1 cellular context compared by ENCODE assay signal in genomic region chr3:15332405-15333098, GRCh38.
A peak's percentile ranks its signal among the peaks of the same experiment; 100 is the strongest.
TF ChIP-seq lines count a peak whose summit lies in the region.

Gene SH3BP5, minus strand, starts transcription at chr3:15332586. Its CDS starts 178 bp downstream, at chr3:15332408.

TF ChIP-seq in K562, 482 proteins besides CTCF, POLR2A, EP300 and RAD21 (continued from another document and continues in another):
- TF ChIP-seq ZBTB33 (CRISPR knock-in tag; IDR thresholded peaks at IDR 0.05) (0 out of 2 replicates have a peak, but pooled peaks have one; percentile 28), DMBX1 (CRISPR knock-in tag; IDR thresholded peaks at IDR 0.05; ENCODE audit: borderline replicate concordance) (0 out of 2 replicates have a peak, but pooled peaks have one; percentile 32), NBN (IDR thresholded peaks at IDR 0.05; ENCODE audit: low read depth) (peak; percentile 34; the same call in 1 of the 2 replicates), TEAD2 (tag; IDR thresholded peaks at IDR 0.05) (no peak), PML (IDR thresholded peaks at IDR 0.05; ENCODE audit: low read length) (0 out of 2 replicates have a peak, but pooled peaks have one; percentile 43), ZNF24 (IDR thresholded peaks at IDR 0.05) (0 out of 2 replicates have a peak, but pooled peaks have one; percentile 49), SRF (CRISPR knock-in tag; IDR thresholded peaks at IDR 0.05) (no peak), THAP12 (CRISPR knock-in tag; IDR thresholded peaks at IDR 0.05) (peak; percentile 61), STAG1 (CRISPR knock-in tag; IDR thresholded peaks at IDR 0.05; ENCODE audit: borderline replicate concordance) (peak; percentile 20; the same call in 1 of the 2 replicates), CEBPB (tag; IDR thresholded peaks at IDR 0.05) (no peak), ARID4B (CRISPR knock-in tag; IDR thresholded peaks at IDR 0.05) (peak; percentile 76; the same call in 1 of the 2 replicates), YBX1 (IDR thresholded peaks at IDR 0.05) (no peak), SAFB2 (IDR thresholded peaks at IDR 0.05; ENCODE audit: borderline replicate concordance, low read depth, low read length, severe bottlenecking) (no peak), ATF3 (IDR thresholded peaks at IDR 0.05) (no peak), ATF3 (CRISPR knock-in tag; conservative IDR thresholded peaks at IDR 0.05) (0 out of 2 replicates have a peak, but pooled peaks have one; percentile 30), KLF13 (tag; IDR thresholded peaks at IDR 0.05; ENCODE audit: borderline replicate concordance, low read depth) (peak; percentile 60; the same call in 1 of the 2 replicates), ESRRA (IDR thresholded peaks at IDR 0.05; ENCODE audit: borderline replicate concordance, low read depth) (peak; percentile 63; the same call in 1 of the 2 replicates), E2F3 (CRISPR knock-in tag; IDR thresholded peaks at IDR 0.05) (no peak), EGR1 (conservative IDR thresholded peaks at IDR 0.05) (peak; percentile 95), CTBP1 (IDR thresholded peaks at IDR 0.05; ENCODE audit: borderline replicate concordance) (peak; percentile 94), RB1 (IDR thresholded peaks at IDR 0.05; ENCODE audit: low read depth) (peak; percentile 88), NR2C1 (IDR thresholded peaks at IDR 0.05) (no peak), NR2C1 (tag; IDR thresholded peaks at IDR 0.05) (0 out of 2 replicates have a peak, but pooled peaks have one; percentile 8), ZBTB12 (CRISPR knock-in tag; IDR thresholded peaks at IDR 0.05) (no peak), TARDBP (IDR thresholded peaks at IDR 0.05) (peak; percentile 37; the same call in 1 of the 2 replicates), POLR3G (IDR thresholded peaks at IDR 0.05; ENCODE audit: extremely low read depth, insufficient read length, insufficient replicate concordance) (no peak), HINFP (tag; conservative IDR thresholded peaks at IDR 0.05; ENCODE audit: low read depth) (no peak)
- TF ChIP-seq, protein P1, sequence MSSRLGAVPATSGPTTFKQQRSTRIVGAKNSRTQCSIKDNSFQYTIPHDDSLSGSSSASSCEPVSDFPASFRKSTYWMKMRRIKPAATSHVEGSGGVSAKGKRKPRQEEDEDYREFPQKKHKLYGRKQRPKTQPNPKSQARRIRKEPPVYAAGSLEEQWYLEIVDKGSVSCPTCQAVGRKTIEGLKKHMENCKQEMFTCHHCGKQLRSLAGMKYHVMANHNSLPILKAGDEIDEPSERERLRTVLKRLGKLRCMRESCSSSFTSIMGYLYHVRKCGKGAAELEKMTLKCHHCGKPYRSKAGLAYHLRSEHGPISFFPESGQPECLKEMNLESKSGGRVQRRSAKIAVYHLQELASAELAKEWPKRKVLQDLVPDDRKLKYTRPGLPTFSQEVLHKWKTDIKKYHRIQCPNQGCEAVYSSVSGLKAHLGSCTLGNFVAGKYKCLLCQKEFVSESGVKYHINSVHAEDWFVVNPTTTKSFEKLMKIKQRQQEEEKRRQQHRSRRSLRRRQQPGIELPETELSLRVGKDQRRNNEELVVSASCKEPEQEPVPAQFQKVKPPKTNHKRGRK (tag; IDR thresholded peaks at IDR 0.05), result no peak
- TF ChIP-seq, protein P2, sequence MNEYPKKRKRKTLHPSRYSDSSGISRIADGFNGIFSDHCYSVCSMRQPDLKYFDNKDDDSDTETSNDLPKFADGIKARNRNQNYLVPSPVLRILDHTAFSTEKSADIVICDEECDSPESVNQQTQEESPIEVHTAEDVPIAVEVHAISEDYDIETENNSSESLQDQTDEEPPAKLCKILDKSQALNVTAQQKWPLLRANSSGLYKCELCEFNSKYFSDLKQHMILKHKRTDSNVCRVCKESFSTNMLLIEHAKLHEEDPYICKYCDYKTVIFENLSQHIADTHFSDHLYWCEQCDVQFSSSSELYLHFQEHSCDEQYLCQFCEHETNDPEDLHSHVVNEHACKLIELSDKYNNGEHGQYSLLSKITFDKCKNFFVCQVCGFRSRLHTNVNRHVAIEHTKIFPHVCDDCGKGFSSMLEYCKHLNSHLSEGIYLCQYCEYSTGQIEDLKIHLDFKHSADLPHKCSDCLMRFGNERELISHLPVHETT (CRISPR knock-in tag; conservative IDR thresholded peaks at IDR 0.05 in 1 of 2, IDR thresholded peaks at IDR 0.05 in 1 of 2), result peak in 1 of 2 experiments; percentile 20; a peak in 1 of 4 replicates
- TF ChIP-seq, protein P3, sequence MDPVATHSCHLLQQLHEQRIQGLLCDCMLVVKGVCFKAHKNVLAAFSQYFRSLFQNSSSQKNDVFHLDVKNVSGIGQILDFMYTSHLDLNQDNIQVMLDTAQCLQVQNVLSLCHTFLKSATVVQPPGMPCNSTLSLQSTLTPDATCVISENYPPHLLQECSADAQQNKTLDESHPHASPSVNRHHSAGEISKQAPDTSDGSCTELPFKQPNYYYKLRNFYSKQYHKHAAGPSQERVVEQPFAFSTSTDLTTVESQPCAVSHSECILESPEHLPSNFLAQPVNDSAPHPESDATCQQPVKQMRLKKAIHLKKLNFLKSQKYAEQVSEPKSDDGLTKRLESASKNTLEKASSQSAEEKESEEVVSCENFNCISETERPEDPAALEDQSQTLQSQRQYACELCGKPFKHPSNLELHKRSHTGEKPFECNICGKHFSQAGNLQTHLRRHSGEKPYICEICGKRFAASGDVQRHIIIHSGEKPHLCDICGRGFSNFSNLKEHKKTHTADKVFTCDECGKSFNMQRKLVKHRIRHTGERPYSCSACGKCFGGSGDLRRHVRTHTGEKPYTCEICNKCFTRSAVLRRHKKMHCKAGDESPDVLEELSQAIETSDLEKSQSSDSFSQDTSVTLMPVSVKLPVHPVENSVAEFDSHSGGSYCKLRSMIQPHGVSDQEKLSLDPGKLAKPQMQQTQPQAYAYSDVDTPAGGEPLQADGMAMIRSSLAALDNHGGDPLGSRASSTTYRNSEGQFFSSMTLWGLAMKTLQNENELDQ (CRISPR knock-in tag; IDR thresholded peaks at IDR 0.05; ENCODE audit: borderline replicate concordance), result no peak
- TF ChIP-seq, protein P4, sequence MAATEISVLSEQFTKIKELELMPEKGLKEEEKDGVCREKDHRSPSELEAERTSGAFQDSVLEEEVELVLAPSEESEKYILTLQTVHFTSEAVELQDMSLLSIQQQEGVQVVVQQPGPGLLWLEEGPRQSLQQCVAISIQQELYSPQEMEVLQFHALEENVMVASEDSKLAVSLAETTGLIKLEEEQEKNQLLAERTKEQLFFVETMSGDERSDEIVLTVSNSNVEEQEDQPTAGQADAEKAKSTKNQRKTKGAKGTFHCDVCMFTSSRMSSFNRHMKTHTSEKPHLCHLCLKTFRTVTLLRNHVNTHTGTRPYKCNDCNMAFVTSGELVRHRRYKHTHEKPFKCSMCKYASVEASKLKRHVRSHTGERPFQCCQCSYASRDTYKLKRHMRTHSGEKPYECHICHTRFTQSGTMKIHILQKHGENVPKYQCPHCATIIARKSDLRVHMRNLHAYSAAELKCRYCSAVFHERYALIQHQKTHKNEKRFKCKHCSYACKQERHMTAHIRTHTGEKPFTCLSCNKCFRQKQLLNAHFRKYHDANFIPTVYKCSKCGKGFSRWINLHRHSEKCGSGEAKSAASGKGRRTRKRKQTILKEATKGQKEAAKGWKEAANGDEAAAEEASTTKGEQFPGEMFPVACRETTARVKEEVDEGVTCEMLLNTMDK (IDR thresholded peaks at IDR 0.05; ENCODE audit: borderline replicate concordance, insufficient read depth, low read depth, low read length, poor library complexity, severe bottlenecking), result peak; percentile 21
- TF ChIP-seq, protein P5, sequence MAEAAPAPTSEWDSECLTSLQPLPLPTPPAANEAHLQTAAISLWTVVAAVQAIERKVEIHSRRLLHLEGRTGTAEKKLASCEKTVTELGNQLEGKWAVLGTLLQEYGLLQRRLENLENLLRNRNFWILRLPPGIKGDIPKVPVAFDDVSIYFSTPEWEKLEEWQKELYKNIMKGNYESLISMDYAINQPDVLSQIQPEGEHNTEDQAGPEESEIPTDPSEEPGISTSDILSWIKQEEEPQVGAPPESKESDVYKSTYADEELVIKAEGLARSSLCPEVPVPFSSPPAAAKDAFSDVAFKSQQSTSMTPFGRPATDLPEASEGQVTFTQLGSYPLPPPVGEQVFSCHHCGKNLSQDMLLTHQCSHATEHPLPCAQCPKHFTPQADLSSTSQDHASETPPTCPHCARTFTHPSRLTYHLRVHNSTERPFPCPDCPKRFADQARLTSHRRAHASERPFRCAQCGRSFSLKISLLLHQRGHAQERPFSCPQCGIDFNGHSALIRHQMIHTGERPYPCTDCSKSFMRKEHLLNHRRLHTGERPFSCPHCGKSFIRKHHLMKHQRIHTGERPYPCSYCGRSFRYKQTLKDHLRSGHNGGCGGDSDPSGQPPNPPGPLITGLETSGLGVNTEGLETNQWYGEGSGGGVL (CRISPR knock-in tag; IDR thresholded peaks at IDR 0.05), result no peak
